ENCODE assay signal across 1 cellular context in the genomic region with DNA sequence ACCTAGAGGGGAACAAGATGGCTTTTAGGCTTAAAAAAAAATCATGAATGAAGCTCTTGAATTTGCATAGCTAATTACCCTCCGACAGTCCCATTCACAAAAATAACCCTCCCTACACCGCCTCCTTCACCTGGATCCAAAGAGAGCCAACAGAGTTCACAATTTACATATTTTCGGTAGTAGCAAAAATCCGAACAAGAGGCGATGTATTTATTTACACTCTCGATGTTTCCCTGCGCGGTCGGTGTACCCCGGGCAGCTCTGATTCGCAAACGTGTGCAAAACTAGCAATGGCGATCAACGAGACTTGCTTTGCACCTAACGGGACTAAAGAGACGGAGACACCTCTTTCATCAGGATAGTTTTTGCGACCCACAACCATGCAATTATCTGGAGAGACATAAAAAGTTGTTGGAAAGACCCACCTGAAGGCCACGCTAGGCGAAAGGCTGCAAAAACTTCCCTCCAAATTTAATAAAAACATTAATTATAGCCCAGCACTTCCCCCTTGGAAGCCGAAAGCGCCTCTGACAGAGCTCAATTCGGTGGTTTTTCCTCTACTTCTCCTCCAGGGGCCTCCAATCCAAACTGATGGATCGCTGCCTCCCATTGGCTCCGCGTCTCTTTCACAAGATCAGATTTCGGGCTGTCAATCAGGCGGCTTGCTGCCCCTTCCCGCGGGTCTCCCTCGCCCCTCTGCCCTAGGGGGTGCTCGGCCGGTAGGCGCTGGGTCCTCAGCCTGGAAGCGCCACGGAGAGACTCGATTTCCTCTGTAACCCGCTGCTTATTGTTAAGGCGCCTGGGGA.
A peak's percentile ranks its signal among the peaks of the same experiment; 100 is the strongest.
TF ChIP-seq lines count a peak whose summit lies in the region.

ETV1 (minus strand) TSS at position 529 of the 806 bp plus-strand sequence. CDS start 614 bp downstream, outside the sequence.

TF ChIP-seq in K562, 482 proteins besides CTCF, POLR2A, EP300 and RAD21 (continued from another document):
- no peak for TF ChIP-seq ZNF444 (CRISPR knock-in tag; IDR thresholded peaks at IDR 0.05)
- no peak for TF ChIP-seq CBX5 (IDR thresholded peaks at IDR 0.05; ENCODE audit: borderline replicate concordance, low read depth)
- TF ChIP-seq, protein P1, sequence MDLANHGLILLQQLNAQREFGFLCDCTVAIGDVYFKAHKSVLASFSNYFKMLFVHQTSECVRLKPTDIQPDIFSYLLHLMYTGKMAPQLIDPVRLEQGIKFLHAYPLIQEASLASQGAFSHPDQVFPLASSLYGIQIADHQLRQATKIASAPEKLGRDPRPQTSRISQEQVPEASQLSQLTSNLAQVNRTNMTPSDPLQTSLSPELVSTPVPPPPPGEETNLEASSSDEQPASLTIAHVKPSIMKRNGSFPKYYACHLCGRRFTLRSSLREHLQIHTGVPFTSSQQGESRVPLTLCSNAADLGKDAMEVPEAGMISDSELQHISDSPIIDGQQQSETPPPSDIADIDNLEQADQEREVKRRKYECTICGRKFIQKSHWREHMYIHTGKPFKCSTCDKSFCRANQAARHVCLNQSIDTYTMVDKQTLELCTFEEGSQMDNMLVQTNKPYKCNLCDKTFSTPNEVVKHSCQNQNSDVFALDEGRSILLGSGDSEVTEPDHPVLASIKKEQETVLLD (IDR thresholded peaks at IDR 0.05): no peak
- no peak for TF ChIP-seq U2AF1 (optimal IDR thresholded peaks at IDR 0.05; ENCODE audit: low read depth, low read length)
- TF ChIP-seq ZNF79 (CRISPR knock-in tag; IDR thresholded peaks at IDR 0.05; ENCODE audit: low read depth): no peak
- TF ChIP-seq, protein P2, sequence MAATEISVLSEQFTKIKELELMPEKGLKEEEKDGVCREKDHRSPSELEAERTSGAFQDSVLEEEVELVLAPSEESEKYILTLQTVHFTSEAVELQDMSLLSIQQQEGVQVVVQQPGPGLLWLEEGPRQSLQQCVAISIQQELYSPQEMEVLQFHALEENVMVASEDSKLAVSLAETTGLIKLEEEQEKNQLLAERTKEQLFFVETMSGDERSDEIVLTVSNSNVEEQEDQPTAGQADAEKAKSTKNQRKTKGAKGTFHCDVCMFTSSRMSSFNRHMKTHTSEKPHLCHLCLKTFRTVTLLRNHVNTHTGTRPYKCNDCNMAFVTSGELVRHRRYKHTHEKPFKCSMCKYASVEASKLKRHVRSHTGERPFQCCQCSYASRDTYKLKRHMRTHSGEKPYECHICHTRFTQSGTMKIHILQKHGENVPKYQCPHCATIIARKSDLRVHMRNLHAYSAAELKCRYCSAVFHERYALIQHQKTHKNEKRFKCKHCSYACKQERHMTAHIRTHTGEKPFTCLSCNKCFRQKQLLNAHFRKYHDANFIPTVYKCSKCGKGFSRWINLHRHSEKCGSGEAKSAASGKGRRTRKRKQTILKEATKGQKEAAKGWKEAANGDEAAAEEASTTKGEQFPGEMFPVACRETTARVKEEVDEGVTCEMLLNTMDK (IDR thresholded peaks at IDR 0.05; ENCODE audit: borderline replicate concordance, insufficient read depth, low read depth, low read length, poor library complexity, severe bottlenecking): peak; percentile 67
- no peak for TF ChIP-seq EWSR1 (IDR thresholded peaks at IDR 0.05; ENCODE audit: borderline replicate concordance, low read depth, partially characterized antibody)
- peak; percentile 36 for TF ChIP-seq HNRNPLL (IDR thresholded peaks at IDR 0.05; ENCODE audit: low read depth, low read length, poor library complexity, severe bottlenecking)
- TF ChIP-seq, protein P3, sequence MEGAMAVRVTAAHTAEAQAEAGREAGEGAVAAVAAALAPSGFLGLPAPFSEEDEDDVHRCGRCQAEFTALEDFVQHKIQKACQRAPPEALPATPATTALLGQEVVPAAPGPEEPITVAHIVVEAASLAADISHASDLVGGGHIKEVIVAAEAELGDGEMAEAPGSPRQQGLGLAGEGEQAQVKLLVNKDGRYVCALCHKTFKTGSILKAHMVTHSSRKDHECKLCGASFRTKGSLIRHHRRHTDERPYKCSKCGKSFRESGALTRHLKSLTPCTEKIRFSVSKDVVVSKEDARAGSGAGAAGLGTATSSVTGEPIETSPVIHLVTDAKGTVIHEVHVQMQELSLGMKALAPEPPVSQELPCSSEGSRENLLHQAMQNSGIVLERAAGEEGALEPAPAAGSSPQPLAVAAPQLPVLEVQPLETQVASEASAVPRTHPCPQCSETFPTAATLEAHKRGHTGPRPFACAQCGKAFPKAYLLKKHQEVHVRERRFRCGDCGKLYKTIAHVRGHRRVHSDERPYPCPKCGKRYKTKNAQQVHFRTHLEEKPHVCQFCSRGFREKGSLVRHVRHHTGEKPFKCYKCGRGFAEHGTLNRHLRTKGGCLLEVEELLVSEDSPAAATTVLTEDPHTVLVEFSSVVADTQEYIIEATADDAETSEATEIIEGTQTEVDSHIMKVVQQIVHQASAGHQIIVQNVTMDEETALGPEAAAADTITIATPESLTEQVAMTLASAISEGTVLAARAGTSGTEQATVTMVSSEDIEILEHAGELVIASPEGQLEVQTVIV (CRISPR knock-in tag; IDR thresholded peaks at IDR 0.05; ENCODE audit: borderline replicate concordance): no peak
- TF ChIP-seq PRDM10 (IDR thresholded peaks at IDR 0.05; ENCODE audit: partially characterized antibody): peak; percentile 37
- no peak; the same call in 1 of the 2 replicates for TF ChIP-seq RBFOX2 (IDR thresholded peaks at IDR 0.05; ENCODE audit: low read depth, low read length)
- peak; percentile 30 for TF ChIP-seq TAF9B (IDR thresholded peaks at IDR 0.05; ENCODE audit: partially characterized antibody)
- TF ChIP-seq DACH1 (IDR thresholded peaks at IDR 0.05; ENCODE audit: partially characterized antibody): no peak
- TF ChIP-seq, protein P4, sequence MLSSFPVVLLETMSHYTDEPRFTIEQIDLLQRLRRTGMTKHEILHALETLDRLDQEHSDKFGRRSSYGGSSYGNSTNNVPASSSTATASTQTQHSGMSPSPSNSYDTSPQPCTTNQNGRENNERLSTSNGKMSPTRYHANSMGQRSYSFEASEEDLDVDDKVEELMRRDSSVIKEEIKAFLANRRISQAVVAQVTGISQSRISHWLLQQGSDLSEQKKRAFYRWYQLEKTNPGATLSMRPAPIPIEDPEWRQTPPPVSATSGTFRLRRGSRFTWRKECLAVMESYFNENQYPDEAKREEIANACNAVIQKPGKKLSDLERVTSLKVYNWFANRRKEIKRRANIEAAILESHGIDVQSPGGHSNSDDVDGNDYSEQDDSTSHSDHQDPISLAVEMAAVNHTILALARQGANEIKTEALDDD (IDR thresholded peaks at IDR 0.05): peak; percentile 61; the same call in 1 of the 2 replicates
- no peak for TF ChIP-seq PHF20 (IDR thresholded peaks at IDR 0.05; ENCODE audit: partially characterized antibody)
- TF ChIP-seq STAT6 (CRISPR knock-in tag; IDR thresholded peaks at IDR 0.05): no peak
- 0 out of 2 replicates have a peak, but pooled peaks have one; percentile 17 for TF ChIP-seq BRD4 (IDR thresholded peaks at IDR 0.05)
